In genomic region chr11:46808804-46809431, GRCh38 we compare ENCODE assay signal across 8 cellular contexts. TPM values are rescaled to one million over a fixed set of nuclear protein-coding genes. Genes with fewer than 3 reads are reported as not detected.
DNase-seq lines count a peak whose midpoint lies in the region; ATAC-seq and TF ChIP-seq lines count a peak whose summit lies in the region.

No MANE protein-coding gene starts in this region.

- CTCF ChIA-PET in BJ (lab: Yijun Ruan, JAX): interaction anchor here (1.5 kb wide), 1 partner anchor 420 kb away, joined by 3 read pairs; no protein-coding TSS in a partner anchor

- H3K9me3 ChIP-seq in MG63: no peaks in the 10 kb centered on the region

- H3K4me3 ChIP-seq in BJ (ENCODE audit: low read depth, low read length) (no peak overlapping the region), MG63 (no peak overlapping the region)

- DNase-seq in BJ (ENCODE audit: low read depth) (no peak), H4 (ENCODE audit: low spot score) (peak; percentile 27), SW 1271 (lab: John Stamatoyannopoulos, UW) (peak; percentile 12 to 65), iris pigment epithelial cell (ENCODE audit: low read depth) (peak; percentile 79), NCI-H345 treated with DMSO at 0.1 percent for 48 hours (lab: John Stamatoyannopoulos, UW; ENCODE audit: unreplicated experiment) (no peak), MG63 (no peak)

- no peak for ATAC-seq in HG03565 (IDR thresholded peaks at IDR 0.05; ENCODE audit: unreplicated experiment)
- ATAC-seq in GM18511 (IDR thresholded peaks at IDR 0.05; ENCODE audit: unreplicated experiment): no peak

- no peaks in the 10 kb centered on the region; the same call in 1 of the 2 replicates for H3K36me3 ChIP-seq in BJ (ENCODE audit: control insufficient read depth, insufficient read depth, low read length)
- peaks cover 65% of the 10 kb centered on the region for H3K36me3 ChIP-seq in MG63

- POLR2A ChIA-PET in BJ (lab: Charles Lee): no interaction called here

- 0 out of 2 replicates have a peak, but pooled peaks have one; percentile 17 for TF ChIP-seq CTCF in BJ (IDR thresholded peaks at IDR 0.05; ENCODE audit: insufficient read depth, low read depth, low read length)

- H3K27me3 ChIP-seq in BJ (ENCODE audit: control insufficient read depth, insufficient read depth, low read length) (no peaks in the 10 kb centered on the region), MG63 (no peaks in the 10 kb centered on the region)

RNA-seq across cellular contexts. Expression of gene CKAP5, which starts 37.2 kb away (rescaled TPM):
- 84.0 and 111 TPM in 2 replicates for polyA plus RNA-seq in BJ (2011; rRNA removed)
- polyA minus RNA-seq in BJ (2011; rRNA and poly(A)+ RNA removed): 80.1 and 82.1 TPM in 2 replicates
- total RNA-seq in H4 (2014; rRNA removed; shearing (Covaris generic)): 54.6 and 71.4 TPM in 2 replicates
- 61.6 and 65.4 TPM in 2 replicates for total RNA-seq in MG63 (2014; rRNA removed; shearing (Covaris generic); ENCODE audit: low replicate concordance)

Comparison
In these comparisons a context has a peak if more than half of its experiments do, and no peak if none do; other contexts are left out.
1. DNase-seq: peak in H4 (single experiment), SW 1271 (2 of 2) and iris pigment epithelial cell (single experiment); none in BJ (single experiment), NCI-H345 treated with DMSO at 0.1 percent for 48 hours (single experiment) and MG63 (single experiment).